In genomic region chr15:74432271-74432967, GRCh38 we compare ENCODE assay signal across 9 cellular contexts. TPM values are rescaled to one million over a fixed set of nuclear protein-coding genes. Genes with fewer than 3 reads are reported as not detected.
DNase-seq lines count a peak whose midpoint lies in the region; ATAC-seq and TF ChIP-seq lines count a peak whose summit lies in the region.
"Had no signal": no experiment of that assay in that cellular context is flagged by ENCODE, and none has a peak within 500 bp of the region (broad histone marks: within the 10 kb centered on the region; RNA-seq: fewer than 3 reads in every experiment).

No MANE protein-coding gene starts in this region.

- in situ Hi-C loops in astrocyte of the spinal cord (cut with HindIII; ENCODE audit: low sequenced_read_pairs): no loop called here

- no peaks in the 10 kb centered on the region for H3K9me3 Mint-ChIP-seq in stimulated activated naive CD8-positive, alpha-beta T cell treated with anti-CD3 and anti-CD28 coated beads, Interleukin-15, Interleukin-2, amounts not matched to agents 100 ng/mL and 50 ng/mL, for 24 hours

- no peak for ATAC-seq in stimulated activated naive CD8-positive, alpha-beta T cell treated with anti-CD3 and anti-CD28 coated beads, Interleukin-15, Interleukin-2, amounts not matched to agents 100 U/mL and 50 U/mL, for 24 hours
- ATAC-seq in lung (ENCODE audit: insufficient read depth, low FRiP score): no peak

- peaks cover 50% of the 10 kb centered on the region for H3K36me3 Mint-ChIP-seq in stimulated activated naive CD8-positive, alpha-beta T cell treated with anti-CD3 and anti-CD28 coated beads, Interleukin-15, Interleukin-2, amounts not matched to agents 100 ng/mL and 50 ng/mL, for 24 hours (ENCODE audit: low read depth)

- H3K4me3 ChIP-seq in astrocyte of the spinal cord (ENCODE audit: low read depth, low read length): peak overlapping the region; percentile 77
- H3K4me3 ChIP-seq in lung: peak overlapping the region; percentile 49

- peak overlapping the region; percentile 95 for H3K4me3 Mint-ChIP-seq in stimulated activated naive CD8-positive, alpha-beta T cell treated with anti-CD3 and anti-CD28 coated beads, Interleukin-15, Interleukin-2, amounts not matched to agents 100 ng/mL and 50 ng/mL, for 24 hours

- H3K4me1 ChIP-seq in lung (ENCODE audit: control insufficient read depth in 2 of 2, insufficient read depth in 2 of 2, low read length in 2 of 2): no peaks in the 10 kb centered on the region

- peaks cover 81% of the 10 kb centered on the region for H3K4me1 Mint-ChIP-seq in stimulated activated naive CD8-positive, alpha-beta T cell treated with anti-CD3 and anti-CD28 coated beads, Interleukin-15, Interleukin-2, amounts not matched to agents 100 ng/mL and 50 ng/mL, for 24 hours (ENCODE audit: low read depth)

- no peaks in the 10 kb centered on the region for H3K27me3 ChIP-seq in lung (ENCODE audit: control insufficient read depth, insufficient read depth)

- no peak for DNase-seq in stimulated activated naive CD8-positive, alpha-beta T cell treated with anti-CD3 and anti-CD28 coated beads, Interleukin-15, Interleukin-2, amounts not matched to agents 100 U/mL and 50 U/mL, for 24 hours
- no peak for DNase-seq in astrocyte of the spinal cord (ENCODE audit: low read depth, low spot score)
- no peak for DNase-seq in lung (ENCODE audit: low spot score)
- no peak for DNase-seq in dedifferentiated amniotic fluid mesenchymal stem cell (ENCODE audit: extremely low spot score)
- DNase-seq in medulla oblongata (ENCODE audit: extremely low spot score): no peak
- no peak for DNase-seq in NCI-H2196 treated with DMSO at 0.1 percent for 48 hours (lab: John Stamatoyannopoulos, UW; ENCODE audit: unreplicated experiment)
- no peak for DNase-seq in A172 (ENCODE audit: low spot score)
- DNase-seq: cerebellar nuclear complex had no signal

- 30 to 35% methylated on average over 21 of the region's 21 CpGs for WGBS in lung, 2 donors

- no peaks in the 10 kb centered on the region for H3K27me3 Mint-ChIP-seq in stimulated activated naive CD8-positive, alpha-beta T cell treated with anti-CD3 and anti-CD28 coated beads, Interleukin-15, Interleukin-2, amounts not matched to agents 100 ng/mL and 50 ng/mL, for 24 hours

- peak overlapping the region; percentile 93 for H3K27ac Mint-ChIP-seq in stimulated activated naive CD8-positive, alpha-beta T cell treated with anti-CD3 and anti-CD28 coated beads, Interleukin-15, Interleukin-2, amounts not matched to agents 100 ng/mL and 50 ng/mL, for 24 hours

- TF ChIP-seq CTCF in astrocyte of the spinal cord (IDR thresholded peaks at IDR 0.05; ENCODE audit: low read depth, low read length) (no peak), lung (IDR thresholded peaks at IDR 0.05; ENCODE audit: control extremely low read depth, extremely low read depth) (no peak)

- no peaks in the 10 kb centered on the region for H3K36me3 ChIP-seq in lung (ENCODE audit: control insufficient read depth in 2 of 2, insufficient read depth in 2 of 2, low read length in 2 of 2)

- no peaks in the 10 kb centered on the region for H3K9me3 ChIP-seq in lung (ENCODE audit: control insufficient read depth in 2 of 2, insufficient read depth in 1 of 2, low read length in 1 of 2)

- no peak overlapping the region for H3K27ac ChIP-seq in lung (ENCODE audit: low read depth in 1 of 2, low read length in 1 of 2)

RNA-seq across cellular contexts. Expression of gene SEMA7A, which starts 1.3 kb away (rescaled TPM):
- total RNA-seq in lung: 10 to 100 TPM in 1 of 2 donors, 1 to 10 TPM in 1; 7.1 to 15.0 TPM
- 1 to 10 TPM; 4.2 to 6.6 TPM for polyA plus RNA-seq in lung
- 12.6 and 14.3 TPM in 2 replicates for total RNA-seq in A172 (2014; rRNA removed; shearing (Covaris generic))

RNA-seq across cellular contexts. Expression of gene UBL7, which starts 28.5 kb away (rescaled TPM):
- 10 to 100 TPM; 38.1 to 48.0 TPM for total RNA-seq in lung
- 10 to 100 TPM; 31.8 to 42.6 TPM for polyA plus RNA-seq in lung
- 102 and 137 TPM in 2 replicates for total RNA-seq in A172 (2014; rRNA removed; shearing (Covaris generic))
